Comparison of ENCODE assay signal across 17 cellular contexts in the genomic region with DNA sequence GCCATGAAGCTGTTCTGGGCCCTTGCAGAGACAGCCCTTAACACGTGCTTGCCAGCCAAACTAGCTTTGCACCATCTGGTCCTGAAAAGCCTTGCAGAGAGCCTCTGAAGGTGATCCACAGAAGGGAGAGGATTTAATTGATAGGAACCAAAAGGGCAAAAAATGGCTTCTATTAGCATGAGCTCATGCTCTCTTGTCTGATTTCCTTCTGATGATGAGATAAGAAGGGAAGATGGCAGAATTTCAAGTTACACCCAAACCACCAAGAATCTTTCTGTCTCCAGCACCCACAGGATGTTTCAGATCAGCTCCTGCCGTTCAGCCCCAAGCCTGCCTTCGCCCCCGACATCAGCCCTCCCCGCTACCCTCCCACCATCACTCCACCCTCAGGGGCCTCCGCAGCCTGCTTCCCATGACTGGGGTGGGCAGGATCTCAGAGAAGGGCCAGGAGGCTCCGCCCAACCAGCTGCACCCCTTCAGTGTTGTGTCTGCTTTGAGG. TPM values are rescaled to one million over a fixed set of nuclear protein-coding genes. Genes with fewer than 3 reads are reported as not detected.
DNase-seq lines count a peak whose midpoint lies in the region; ATAC-seq and TF ChIP-seq lines count a peak whose summit lies in the region.
"Had no signal": no experiment of that assay in that cellular context is flagged by ENCODE, and none has a peak within 500 bp of the region (broad histone marks: within the 10 kb centered on the region; RNA-seq: fewer than 3 reads in every experiment).

No MANE protein-coding gene starts in this region.

- POLR2A ChIA-PET in GM10248 (lab: Yijun Ruan, JAX), result no interaction called here

- H3K27me3 ChIP-seq in GM23338 (ENCODE audit: insufficient read depth) (peaks cover 10% of the 10 kb centered on the region; the same call in 1 of the 2 replicates), mammary epithelial cell (ENCODE audit: insufficient read depth, low read length) (peaks cover 11% of the 10 kb centered on the region), aorta (ENCODE audit: control insufficient read depth in 1 of 2, insufficient read depth in 2 of 2, low read length in 1 of 2) (no peaks in the 10 kb centered on the region)
- H3K27me3 ChIP-seq: ascending aorta, uterus had no signal

- no peak overlapping the region for H3K9ac ChIP-seq in mammary epithelial cell (ENCODE audit: insufficient read depth, low read length)

- H3K36me3 Mint-ChIP-seq in GM23338 (ENCODE audit: low read depth), result no peaks in the 10 kb centered on the region
- H3K36me3 Mint-ChIP-seq: WTC11 had no signal

- no TSS peak for BruUV-seq in mammary epithelial cell (replicated peaks; lab: Mats Ljungman, UMichigan)

- ATAC-seq in GM23338 (no peak), aorta (ENCODE audit: low FRiP score) (no peak)
- ATAC-seq: activated T-helper 17 cell treated with anti-CD3 and anti-CD28 coated beads, Interleukin-2, amount 50 U/mL, for 72 hours; WTC11 had no signal

- peaks cover 60% of the 10 kb centered on the region for H3K4me1 Mint-ChIP-seq in GM23338
- H3K4me1 Mint-ChIP-seq: activated T-helper 17 cell treated with anti-CD3 and anti-CD28 coated beads, Interleukin-2, amount 50 U/mL, for 72 hours had no signal

- dilution Hi-C loops in mammary epithelial cell (cut with HindIII; ENCODE audit: low sequenced_read_pairs), result no loop called here

- H3K79me2 ChIP-seq in GM23338 (replicated peaks; ENCODE audit: insufficient read depth) (no peaks in the 10 kb centered on the region), mammary epithelial cell (ENCODE audit: insufficient read depth, low read length) (no peaks in the 10 kb centered on the region)

- H3K9me3 Mint-ChIP-seq in GM23338, result no peaks in the 10 kb centered on the region
- H3K9me3 Mint-ChIP-seq: activated T-helper 17 cell treated with anti-CD3 and anti-CD28 coated beads, Interleukin-2, amount 50 U/mL, for 72 hours; WTC11 had no signal

- H3K36me3 ChIP-seq in GM23338 (ENCODE audit: insufficient read depth) (no peaks in the 10 kb centered on the region; the same call in 1 of the 2 replicates), mammary epithelial cell (ENCODE audit: insufficient read depth, low read length) (no peaks in the 10 kb centered on the region), aorta (ENCODE audit: control insufficient read depth in 1 of 2, insufficient read depth in 2 of 2, low read length in 1 of 2) (no peaks in the 10 kb centered on the region)
- H3K36me3 ChIP-seq: ascending aorta, uterus had no signal

- no peak overlapping the region for H3K27ac Mint-ChIP-seq in GM23338
- H3K27ac Mint-ChIP-seq: activated T-helper 17 cell treated with anti-CD3 and anti-CD28 coated beads, Interleukin-2, amount 50 U/mL, for 72 hours; WTC11 had no signal

- H3K4me3 Mint-ChIP-seq in GM23338, result no peak overlapping the region
- H3K4me3 Mint-ChIP-seq: activated T-helper 17 cell treated with anti-CD3 and anti-CD28 coated beads, Interleukin-2, amount 50 U/mL, for 72 hours; WTC11 had no signal

- 50% methylated on average over 7 of the region's 7 CpGs for WGBS in mammary epithelial cell (ENCODE audit: low coverage, missing lambda C conversion rate)
- WGBS in aorta, 2 donors, result 85 to 86% methylated on average over 7 of the region's 7 CpGs

- no peak overlapping the region for H2AFZ ChIP-seq in GM23338
- H2AFZ ChIP-seq in mammary epithelial cell (ENCODE audit: low read depth, low read length), result no peak overlapping the region

- H3K4me1 ChIP-seq in GM23338 (ENCODE audit: insufficient read depth) (peaks cover 55% of the 10 kb centered on the region), mammary epithelial cell (ENCODE audit: insufficient read depth, low read length) (no peaks in the 10 kb centered on the region), aorta (ENCODE audit: control insufficient read depth in 1 of 2, insufficient read depth in 2 of 2, low read length in 2 of 2) (no peaks in the 10 kb centered on the region)
- H3K4me1 ChIP-seq: ascending aorta, uterus had no signal

- in situ Hi-C loops in mammary epithelial cell (cut with MboI; ENCODE audit: low sequenced_read_pairs in 2 of 2), result loop anchor here in 1 of 2 donors (25.0 kb wide), 1 partner anchor 625 kb away; no protein-coding TSS in a partner anchor

- peak overlapping the region; percentile 33; the same call in 1 of the 2 replicates for H3K4me2 ChIP-seq in GM23338
- H3K4me2 ChIP-seq in mammary epithelial cell (ENCODE audit: insufficient read depth, low read depth, low read length), result no peak overlapping the region

- H3F3A ChIP-seq in GM23338 (replicated peaks; ENCODE audit: low read depth), result peaks cover 27% of the 10 kb centered on the region

- H4K20me1 ChIP-seq in GM23338 (replicated peaks; ENCODE audit: insufficient read depth), result no peaks in the 10 kb centered on the region
- H4K20me1 ChIP-seq in mammary epithelial cell (ENCODE audit: insufficient read depth, low read length), result no peaks in the 10 kb centered on the region

- peaks cover 32% of the 10 kb centered on the region for H3K27me3 Mint-ChIP-seq in GM23338 (ENCODE audit: insufficient read depth, low read depth, poor library complexity)

- TF ChIP-seq CTCF in GM23338 (conservative IDR thresholded peaks at IDR 0.05; ENCODE audit: low read depth in 2 of 2) (no peak), mammary epithelial cell (conservative IDR thresholded peaks at IDR 0.05 in 1 of 2, IDR thresholded peaks at IDR 0.05 in 1 of 2; ENCODE audit: extremely low read depth in 1 of 2, insufficient read depth in 1 of 2, low read depth in 1 of 2, low read length in 2 of 2) (no peak), GM10248 (IDR thresholded peaks at IDR 0.05; ENCODE audit: control extremely low read depth, extremely low read depth, low read depth, missing control alignments) (no peak)

- intact Hi-C loops in mammary epithelial cell (cut with micrococcal nuclease), result no loop called here
- intact Hi-C loops in aorta (cut with DNase I), result no loop called here

- DNase-seq in AG08395 (ENCODE audit: low spot score) (peak; percentile 30), GM23338 (ENCODE audit: low spot score) (no peak), RPMI7951 (ENCODE audit: low read depth) (peak; percentile 96), fibroblast of peridontal ligament (ENCODE audit: extremely low read depth) (peak; percentile 12), mammary epithelial cell (no peak), retina (no peak), GM10248 (ENCODE audit: extremely low spot score) (no peak), aorta (no peak)
- DNase-seq: GOT3, NCI-H2029 treated with DMSO at 0.1 percent for 48 hours, NCI-H774, uterus had no signal

- CTCF ChIA-PET in mammary epithelial cell (lab: Charles Lee; ENCODE audit: low non-redundant PET) (no interaction called here), GM10248 (lab: Yijun Ruan, JAX) (interaction anchor here (1.6 kb wide), 1 partner anchor 32 kb away, joined by 3 read pairs; no protein-coding TSS in a partner anchor)

- H3K27ac ChIP-seq in GM23338 (ENCODE audit: low read depth), result no peak overlapping the region
- no peak overlapping the region for H3K27ac ChIP-seq in mammary epithelial cell (ENCODE audit: insufficient read depth, low read depth, low read length)
- no peak overlapping the region for H3K27ac ChIP-seq in aorta (ENCODE audit: low read depth in 1 of 2, low read length in 2 of 2)
- H3K27ac ChIP-seq: ascending aorta, uterus had no signal

- H3K9me3 ChIP-seq in mammary epithelial cell (replicated peaks; ENCODE audit: insufficient read depth, low read length) (no peaks in the 10 kb centered on the region), aorta (ENCODE audit: control insufficient read depth, low read length) (no peaks in the 10 kb centered on the region)
- H3K9me3 ChIP-seq: ascending aorta, uterus had no signal

- 0 out of 2 replicates have a peak, but pooled peaks cover 5% of the 10 kb centered on the region for H3K9me2 ChIP-seq in GM23338 (ENCODE audit: insufficient read depth)

- no peak overlapping the region for H3K4me3 ChIP-seq in GM23338
- no peak overlapping the region for H3K4me3 ChIP-seq in mammary epithelial cell (replicated peaks in 1 of 3; ENCODE audit: insufficient read depth in 1 of 3, low read depth in 2 of 3, low read length in 3 of 3)
- no peak overlapping the region for H3K4me3 ChIP-seq in aorta (ENCODE audit: low read length in 2 of 2)
- H3K4me3 ChIP-seq: ascending aorta, uterus had no signal

TF ChIP-seq in GM23338, 12 proteins besides CTCF, POLR2A, EP300 and RAD21:
- TF ChIP-seq REST (IDR thresholded peaks at IDR 0.05; ENCODE audit: unreplicated experiment), result no peak
- no peak for TF ChIP-seq POLR2AphosphoS5 (IDR thresholded peaks at IDR 0.05; ENCODE audit: low read depth)
- TF ChIP-seq ZNF331 (CRISPR knock-in tag; IDR thresholded peaks at IDR 0.05; ENCODE audit: low read depth), result no peak

RNA-seq across cellular contexts. Expression of gene GLI2, which starts 23.4 kb away (rescaled TPM):
- 41.7 and 53.6 TPM in 2 replicates for total RNA-seq in GM23338 (2014; rRNA removed; shearing (Covaris generic))
- polyA plus RNA-seq in GM23338 (2016; fragmentation: Nextera tagmentation; extraction: Ambion mirVana) (57.0 and 67.1 TPM in 2 replicates), mammary epithelial cell (0.01 TPM), aorta (1 to 10 TPM in 1 of 2 donors, under 1 TPM in 1; 0.88 to 1.9 TPM)
- 3.2 and 3.9 TPM in 2 replicates for total RNA-seq in RPMI7951 (2014; rRNA removed; shearing (Covaris generic))
- total RNA-seq in mammary epithelial cell (under 1 TPM in 1 of 2 donors, not detected in 1; under 0.01 TPM), aorta (10 to 100 TPM in 1 of 2 donors, 1 to 10 TPM in 1; 9.0 to 18.5 TPM)
- not detected for polyA minus RNA-seq in mammary epithelial cell
- total RNA-seq: activated CD8-positive, alpha-beta memory T cell treated with anti-CD3 and anti-CD28 coated beads for 36 hours; activated T-helper 17 cell treated with anti-CD3 and anti-CD28 coated beads, Interleukin-2, amount 50 U/mL, for 72 hours had no signal
- polyA plus RNA-seq: endothelial cell of umbilical vein had no signal

Comparison
In these comparisons a context has a peak if more than half of its experiments do, and no peak if none do; other contexts are left out.
1. DNase-seq: peak in AG08395 (single experiment), RPMI7951 (single experiment) and fibroblast of peridontal ligament (single experiment); none in GM23338 (single experiment), mammary epithelial cell (single experiment), retina (single experiment), GM10248 (single experiment) and aorta (0 of 2).